Comparison of ENCODE assay signal across 8 cellular contexts in the genomic region with DNA sequence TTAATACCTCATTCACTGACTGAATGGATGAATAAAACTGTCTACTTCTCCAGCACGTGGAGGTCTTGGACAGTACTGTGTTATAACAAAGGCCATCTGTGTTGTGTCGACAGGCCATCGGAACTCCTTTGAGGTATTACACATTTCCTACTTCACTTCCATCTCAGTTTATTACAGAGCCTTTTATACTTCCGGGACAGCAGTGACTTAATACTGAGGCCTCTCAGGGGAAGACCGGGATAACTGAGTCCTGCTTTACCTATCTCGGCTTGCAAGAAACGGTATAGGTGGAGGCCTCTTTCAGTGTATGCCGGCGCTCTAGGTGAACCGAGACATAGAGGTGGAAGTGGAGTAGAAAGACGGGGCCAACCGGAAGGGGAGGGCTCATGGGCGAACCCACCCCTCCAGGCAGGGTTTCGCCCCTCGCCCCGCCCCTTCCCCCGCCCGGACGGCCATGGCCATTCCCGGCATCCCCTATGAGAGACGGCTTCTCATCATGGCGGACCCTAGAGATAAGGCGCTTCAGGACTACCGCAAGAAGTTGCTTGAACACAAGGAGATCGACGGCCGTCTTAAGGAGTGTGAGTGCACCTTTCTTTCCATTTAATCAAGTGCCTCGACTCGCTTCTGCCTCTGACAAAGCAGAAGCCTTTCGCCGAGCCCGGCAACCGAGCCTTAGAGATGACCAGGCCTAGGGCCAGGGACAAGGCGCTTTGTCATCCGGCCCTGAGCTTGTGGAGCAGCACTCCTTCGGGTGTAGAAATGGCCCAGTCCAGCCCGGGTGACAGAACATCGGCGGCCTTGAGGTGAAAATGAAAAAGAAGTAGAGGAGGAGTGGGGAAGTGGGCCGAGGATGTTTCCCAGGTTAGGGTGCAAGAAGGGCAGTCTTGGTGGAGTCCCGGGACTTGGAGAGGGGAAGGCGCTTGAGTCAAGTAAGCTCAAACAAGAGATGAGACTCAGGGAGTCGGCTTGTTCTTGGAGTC. TPM values are rescaled to one million over a fixed set of nuclear protein-coding genes. Genes with fewer than 3 reads are reported as not detected.
DNase-seq lines count a peak whose midpoint lies in the region; ATAC-seq, FAIRE-seq and TF ChIP-seq lines count a peak whose summit lies in the region.

A gene (plus strand): TSS at position 477 of the 983 bp plus-strand sequence. CDS start 20 bp downstream, at position 497.

- peak; percentile 78 for DNase-seq in GM12892 (ENCODE audit: insufficient read length)
- DNase-seq in NCI-H1436 (lab: John Stamatoyannopoulos, UW): peak; percentile 91
- DNase-seq in SW480 (ENCODE audit: low spot score): peak; percentile 93
- DNase-seq in activated naive CD8-positive, alpha-beta T cell treated with anti-CD3 and anti-CD28 coated beads, Interleukin-2, amount 50 U/mL, for 24 hours: peak; percentile 97
- peak; percentile 93 to 95 for DNase-seq in cardiac muscle cell (ENCODE audit: low read depth in 1 of 2, low spot score in 1 of 2)
- peak; percentile 90 to 99 (median 94) for DNase-seq in posterior cingulate gyrus
- peak; percentile 93 for DNase-seq in type B pancreatic cell (ENCODE audit: extremely low spot score, unreplicated experiment)

- H3K36me3 ChIP-seq in cardiac muscle cell: peaks cover 34% of the 10 kb centered on the region

- peak; percentile 100 for FAIRE-seq in GM12892 (lab: Jason Lieb, UNC)

- H3K27ac ChIP-seq in cardiac muscle cell: peak within 1 kb of the TSS; percentile 92

- no peaks in the 10 kb centered on the region for H3K27me3 ChIP-seq in cardiac muscle cell

- no peaks in the 10 kb centered on the region for H3K27me3 Mint-ChIP-seq in activated naive CD8-positive, alpha-beta T cell treated with anti-CD3 and anti-CD28 coated beads, Interleukin-2, amount 50 U/mL, for 24 hours
- H3K27me3 Mint-ChIP-seq in type B pancreatic cell: no peaks in the 10 kb centered on the region

- intact Hi-C loops in posterior cingulate gyrus (cut with DNase I): loop anchor here (1.0 to 5.0 kb wide), 2 partner anchors 22 to 155 kb away; a partner anchor contains a TSS

- H3K4me1 ChIP-seq in cardiac muscle cell (ENCODE audit: low read depth): peaks cover 9% of the 10 kb centered on the region

- peaks cover 42% of the 10 kb centered on the region for H3K36me3 Mint-ChIP-seq in activated naive CD8-positive, alpha-beta T cell treated with anti-CD3 and anti-CD28 coated beads, Interleukin-2, amount 50 U/mL, for 24 hours (ENCODE audit: low read depth)
- H3K36me3 Mint-ChIP-seq in type B pancreatic cell: peaks cover 30% of the 10 kb centered on the region

- H3K4me3 ChIP-seq in cardiac muscle cell: peak within 1 kb of the TSS; percentile 88

- H3K9me3 ChIP-seq in cardiac muscle cell (ENCODE audit: low read depth): no peaks in the 10 kb centered on the region

- H3K4me1 Mint-ChIP-seq in activated naive CD8-positive, alpha-beta T cell treated with anti-CD3 and anti-CD28 coated beads, Interleukin-2, amount 50 U/mL, for 24 hours: peaks cover 51% of the 10 kb centered on the region
- H3K4me1 Mint-ChIP-seq in type B pancreatic cell (ENCODE audit: unreplicated experiment): peaks cover 16% of the 10 kb centered on the region

- H3K27ac Mint-ChIP-seq in activated naive CD8-positive, alpha-beta T cell treated with anti-CD3 and anti-CD28 coated beads, Interleukin-2, amount 50 U/mL, for 24 hours: peak within 1 kb of the TSS; percentile 94
- H3K27ac Mint-ChIP-seq in type B pancreatic cell: peak within 1 kb of the TSS; percentile 99

- peak; percentile 84 for TF ChIP-seq POLR2A in GM12892 (IDR thresholded peaks at IDR 0.05; ENCODE audit: low read depth, low read length)

- ATAC-seq in HG02840 (IDR thresholded peaks at IDR 0.05; ENCODE audit: low FRiP score, unreplicated experiment): peak; percentile 92
- ATAC-seq in activated naive CD8-positive, alpha-beta T cell treated with anti-CD3 and anti-CD28 coated beads, Interleukin-2, amount 50 U/mL, for 24 hours: peak; percentile 97

- no peaks in the 10 kb centered on the region for H3K9me3 Mint-ChIP-seq in activated naive CD8-positive, alpha-beta T cell treated with anti-CD3 and anti-CD28 coated beads, Interleukin-2, amount 50 U/mL, for 24 hours
- peaks cover 4% of the 10 kb centered on the region for H3K9me3 Mint-ChIP-seq in type B pancreatic cell

- TF ChIP-seq CTCF in cardiac muscle cell (IDR thresholded peaks at IDR 0.05; ENCODE audit: low read depth, low read length): no peak
- no peak for TF ChIP-seq CTCF in type B pancreatic cell (conservative IDR thresholded peaks at IDR 0.05)

- H3K4me3 Mint-ChIP-seq in activated naive CD8-positive, alpha-beta T cell treated with anti-CD3 and anti-CD28 coated beads, Interleukin-2, amount 50 U/mL, for 24 hours: peak within 1 kb of the TSS; percentile 97
- peak within 1 kb of the TSS; percentile 100 for H3K4me3 Mint-ChIP-seq in type B pancreatic cell

RNA-seq across cellular contexts. Expression of the gene that starts here (rescaled TPM):
- 86.3 TPM for polyA plus RNA-seq in GM12892 (2012; ENCODE audit: missing spikeins)
- total RNA-seq in cardiac muscle cell (140 and 151 TPM in 2 replicates), type B pancreatic cell (ENCODE audit: low replicate concordance) (76.1 and 90.4 TPM in 2 replicates)
- polyA plus RNA-seq in cardiac muscle cell: 135 and 161 TPM in 2 replicates

Comparison
In these comparisons a context has a peak if more than half of its experiments do, and no peak if none do; other contexts are left out.
1. Peak in every context shown above with its lines: DNase-seq, ATAC-seq, H3K4me3 ChIP-seq and H3K27ac ChIP-seq.